Comparison of ENCODE assay signal across 10 cellular contexts in genomic region chr3:131796558-131796957, GRCh38.
DNase-seq lines count a peak whose midpoint lies in the region; ATAC-seq, FAIRE-seq and TF ChIP-seq lines count a peak whose summit lies in the region.
"Had no signal": no experiment of that assay in that cellular context is flagged by ENCODE, and none has a peak within 500 bp of the region (broad histone marks: within the 10 kb centered on the region; RNA-seq: fewer than 3 reads in every experiment).

No MANE protein-coding gene starts in this region.

- TF ChIP-seq CTCF in A673 (conservative IDR thresholded peaks at IDR 0.05; ENCODE audit: low read depth, low read length), result no peak
- no peak for TF ChIP-seq CTCF in vagina (IDR thresholded peaks at IDR 0.05)
- no peak for TF ChIP-seq CTCF in lower leg skin (IDR thresholded peaks at IDR 0.05)
- TF ChIP-seq CTCF in CD8-positive, alpha-beta T cell (IDR thresholded peaks at IDR 0.05), result no peak

- FAIRE-seq in HTR-8/SVneo (lab: Jason Lieb, UNC), result no peak
- FAIRE-seq: islet of Langerhans had no signal

- H3K27ac ChIP-seq in A673 (ENCODE audit: low read depth, low read length, poor library complexity, severe bottlenecking) (peak overlapping the region; percentile 77), vagina (no peak overlapping the region)
- no peak overlapping the region for H3K27ac ChIP-seq in CD8-positive, alpha-beta T cell (ENCODE audit: low read depth, low read length)

- intact Hi-C loops in A673 (cut with micrococcal nuclease; ENCODE audit: unreplicated experiment), result loop anchor here (2.0 to 5.0 kb wide), 3 partner anchors 52 to 764 kb away; no protein-coding TSS in a partner anchor
- intact Hi-C loops in vagina (cut with DNase I), result no loop called here
- intact Hi-C loops in lower leg skin (cut with DNase I; ENCODE audit: low total_unique reads), result loop anchor here (10.0 kb wide), 1 partner anchor 238 kb away; the partner anchor contains the start of gene CPNE4
- intact Hi-C loops in CD8-positive, alpha-beta T cell (cut with DNase I, micrococcal nuclease), result loop anchor here in 1 of 2 experiments (5.0 to 10.0 kb wide), 2 partner anchors 764 to 848 kb away; no protein-coding TSS in a partner anchor

- no peak overlapping the region for H3K4me3 Mint-ChIP-seq in CD8-positive, alpha-beta T cell

- H3K9me3 ChIP-seq in A673 (ENCODE audit: low read depth, low read length, poor library complexity, severe bottlenecking), result no peaks in the 10 kb centered on the region
- no peaks in the 10 kb centered on the region for H3K9me3 ChIP-seq in vagina
- H3K9me3 ChIP-seq in CD8-positive, alpha-beta T cell (ENCODE audit: low read length), result no peaks in the 10 kb centered on the region

- H3K27me3 ChIP-seq in A673 (replicated peaks; ENCODE audit: insufficient read depth, low read depth, low read length, poor library complexity) (no peaks in the 10 kb centered on the region), vagina (no peaks in the 10 kb centered on the region)
- H3K27me3 ChIP-seq in CD8-positive, alpha-beta T cell (ENCODE audit: insufficient read depth, low read length), result no peaks in the 10 kb centered on the region

- TF ChIP-seq POLR2A in vagina (IDR thresholded peaks at IDR 0.05), result no peak
- no peak for TF ChIP-seq POLR2A in lower leg skin (IDR thresholded peaks at IDR 0.05)

- peak; percentile 96 for DNase-seq in A673 (ENCODE audit: low spot score)
- peak; percentile 26 for DNase-seq in UCSD-AML1 (lab: John Stamatoyannopoulos, UW; ENCODE audit: unreplicated experiment)
- DNase-seq in vagina (ENCODE audit: extremely low spot score in 2 of 2), result no peak
- DNase-seq in HTR-8/SVneo (ENCODE audit: insufficient read length, low spot score), result no peak
- DNase-seq in lower leg skin (ENCODE audit: low spot score in 2 of 2), result no peak
- DNase-seq in CD8-positive, alpha-beta T cell, result no peak
- DNase-seq: dermis blood vessel endothelial cell had no signal

- H3K4me3 ChIP-seq in A673 (ENCODE audit: low read depth, low read length, poor library complexity, severe bottlenecking) (no peak overlapping the region), vagina (no peak overlapping the region), lower leg skin (ENCODE audit: low read depth, poor library complexity, severe bottlenecking) (no peak overlapping the region)
- H3K4me3 ChIP-seq in CD8-positive, alpha-beta T cell (ENCODE audit: low read depth, low read length), result no peak overlapping the region

- ATAC-seq in GM19025 (IDR thresholded peaks at IDR 0.05; ENCODE audit: low read depth, unreplicated experiment) (peak; percentile 71), HG03066 (IDR thresholded peaks at IDR 0.05; ENCODE audit: low read depth, unreplicated experiment) (peak; percentile 41)
- ATAC-seq in CD8-positive, alpha-beta T cell, result no peak

- no TSS peak for BruUV-seq in A673 (replicated peaks; lab: Mats Ljungman, UMichigan)

- H3K27ac Mint-ChIP-seq in CD8-positive, alpha-beta T cell, result no peak overlapping the region

- H3K36me3 Mint-ChIP-seq in CD8-positive, alpha-beta T cell, result no peaks in the 10 kb centered on the region

- H3K4me1 ChIP-seq in A673 (ENCODE audit: insufficient read depth, low read length, poor library complexity, severe bottlenecking) (peaks cover 43% of the 10 kb centered on the region), vagina (no peaks in the 10 kb centered on the region)
- no peaks in the 10 kb centered on the region for H3K4me1 ChIP-seq in CD8-positive, alpha-beta T cell (ENCODE audit: insufficient read depth, low read length)

- CTCF ChIA-PET in A673 (lab: Charles Lee), result interaction anchor here (0.8 to 2.9 kb wide), 5 partner anchors 24 to 763 kb away, joined by 3 to 21 read pairs (median 6); partner anchors contain the start of gene CPNE4
- CTCF ChIA-PET in CD8-positive, alpha-beta T cell (lab: Charles Lee), result interaction anchor here (0.9 to 1.4 kb wide), 2 partner anchors 9 to 12 kb away, joined by 3 to 4 read pairs; no protein-coding TSS in a partner anchor

- H3K4me1 Mint-ChIP-seq in CD8-positive, alpha-beta T cell (ENCODE audit: low read depth), result peaks cover 5% of the 10 kb centered on the region

- H3K36me3 ChIP-seq in A673 (ENCODE audit: insufficient read depth, low read length, poor library complexity, severe bottlenecking), result no peaks in the 10 kb centered on the region
- H3K36me3 ChIP-seq in vagina, result no peaks in the 10 kb centered on the region
- H3K36me3 ChIP-seq in CD8-positive, alpha-beta T cell (ENCODE audit: insufficient read depth, low read length), result no peaks in the 10 kb centered on the region

- WGBS in lower leg skin, 2 donors, result 49 to 61% methylated on average over 3 of the region's 3 CpGs

- peaks cover 10% of the 10 kb centered on the region for H3K27me3 Mint-ChIP-seq in CD8-positive, alpha-beta T cell (ENCODE audit: low read depth)

- POLR2A ChIA-PET in A673 (lab: Charles Lee; ENCODE audit: low non-redundant PET), result interaction anchor here (0.7 kb wide), 1 partner anchor 233 kb away, joined by 3 read pairs; no protein-coding TSS in a partner anchor
- POLR2A ChIA-PET in CD8-positive, alpha-beta T cell (lab: Charles Lee), result no interaction called here

- no peaks in the 10 kb centered on the region for H3K9me3 Mint-ChIP-seq in CD8-positive, alpha-beta T cell

Comparison
In these comparisons a context has a peak if more than half of its experiments do, and no peak if none do; other contexts are left out.
1. DNase-seq: peak in A673 (single experiment) and UCSD-AML1 (single experiment); none in vagina (0 of 2), HTR-8/SVneo (single experiment), lower leg skin (0 of 2) and CD8-positive, alpha-beta T cell (0 of 7).